30 cellular contexts compared by ENCODE assay signal in the genomic region with DNA sequence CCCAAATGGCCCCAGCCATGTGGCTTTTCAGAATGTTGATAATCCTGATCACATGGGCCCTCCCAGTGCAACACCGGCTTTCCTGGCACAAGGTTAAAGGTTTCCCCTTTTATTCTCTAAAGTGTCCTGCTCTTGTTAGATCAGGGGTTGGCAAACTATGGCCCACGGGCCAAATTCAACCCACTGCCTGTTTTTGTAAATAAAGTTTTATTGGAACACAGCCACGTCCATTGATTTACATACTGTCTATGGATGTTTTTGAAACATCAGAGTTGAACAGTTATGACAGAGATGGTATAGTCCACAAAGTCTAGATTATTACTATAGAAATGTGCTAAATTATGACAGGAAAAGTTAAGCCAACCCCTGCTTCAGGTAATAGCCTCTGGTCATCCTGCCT.
"Had no signal": no experiment of that assay in that cellular context is flagged by ENCODE, and none has a peak within 500 bp of the region (broad histone marks: within the 10 kb centered on the region; RNA-seq: fewer than 3 reads in every experiment).

No MANE protein-coding gene starts in this region.

- H3K27me3 Mint-ChIP-seq: memory B cell; stimulated activated naive B cell treated with anti-CD40 and anti-IgM and Interleukin-4, amounts not matched to agents 10 μg/mL and 1 μg/mL and 100 μg/mL, for 72 hours had no signal

- H3K9me3 ChIP-seq: lower lobe of right lung, mucosa of descending colon, pancreas, stomach, testis, thyroid gland, transverse colon, upper lobe of left lung, vagina had no signal

- H3K36me3 Mint-ChIP-seq: naive thymus-derived CD8-positive, alpha-beta T cell had no signal

- H3K27me3 ChIP-seq: left lung, neural progenitor cell, pancreas, stomach, testis, thyroid gland, transverse colon, upper lobe of left lung, vagina had no signal

- DNase-seq: hippocampal formation; immature natural killer cell; kidney; left colon; left lung; lower lobe of right lung; midbrain; mucosa of descending colon; naive thymus-derived CD8-positive, alpha-beta T cell; pancreas; posterior cingulate gyrus; right cardiac atrium; stimulated activated CD4-positive, alpha-beta T cell treated with anti-CD3 and anti-CD28 coated beads, Interleukin-12 subunit alpha, Interleukin-12 subunit beta, amount 100 ng/mL, for 4 hours; stimulated activated CD4-positive, alpha-beta T cell treated with anti-CD3 and anti-CD28 coated beads, Interleukin-15, amount 100 ng/mL, for 24 hours; stimulated activated CD4-positive, alpha-beta T cell treated with anti-CD3 and anti-CD28 coated beads, Interleukin-2, amount 100 ng/mL, for 24 hours; stimulated activated CD4-positive, alpha-beta T cell treated with anti-CD3 and anti-CD28 coated beads, Interleukin-4, amount 100 ng/mL, for 1 hour; stimulated activated naive B cell treated with anti-CD40 and anti-IgM and Interleukin-4, amounts not matched to agents 10 μg/mL and 1 μg/mL and 100 μg/mL, for 72 hours; stimulated activated naive CD8-positive, alpha-beta T cell treated with anti-CD3 and anti-CD28 coated beads, Interleukin-15, Interleukin-2, amounts not matched to agents 100 U/mL and 50 U/mL, for 24 hours; stomach; testis; thyroid gland; transverse colon; upper lobe of left lung had no signal

- H3K4me3 ChIP-seq: left lung, lower lobe of right lung, mucosa of descending colon, neural progenitor cell, pancreas, skin epidermis, stomach, testis, thyroid gland, transverse colon, upper lobe of left lung, vagina had no signal

- H3K27ac ChIP-seq: left lung, lower lobe of right lung, neural progenitor cell, pancreas, skin epidermis, stomach, testis, transverse colon, upper lobe of left lung, vagina had no signal

- ATAC-seq: left colon; left lung; lower lobe of right lung; mucosa of descending colon; naive thymus-derived CD8-positive, alpha-beta T cell; pancreas; right cardiac atrium; sciatic nerve; stimulated activated naive B cell treated with anti-CD40 and anti-IgM and Interleukin-4, amounts not matched to agents 10 μg/mL and 1 μg/mL and 100 μg/mL, for 72 hours; stimulated activated naive CD8-positive, alpha-beta T cell treated with anti-CD3 and anti-CD28 coated beads, Interleukin-15, Interleukin-2, amounts not matched to agents 100 U/mL and 50 U/mL, for 24 hours had no signal

- H3K4me2 ChIP-seq: neural progenitor cell had no signal

- H3K4me1 ChIP-seq: left lung, pancreas, transverse colon, upper lobe of left lung had no signal

- H3K27ac Mint-ChIP-seq: immature natural killer cell; memory B cell; naive thymus-derived CD8-positive, alpha-beta T cell; nephron; neural progenitor cell; stimulated activated naive B cell treated with anti-CD40 and anti-IgM and Interleukin-4, amounts not matched to agents 10 μg/mL and 1 μg/mL and 100 μg/mL, for 72 hours had no signal

- H3K4me3 Mint-ChIP-seq: immature natural killer cell; memory B cell; naive thymus-derived CD8-positive, alpha-beta T cell; nephron; neural progenitor cell; stimulated activated naive B cell treated with anti-CD40 and anti-IgM and Interleukin-4, amounts not matched to agents 10 μg/mL and 1 μg/mL and 100 μg/mL, for 72 hours had no signal

- H3K4me1 Mint-ChIP-seq: immature natural killer cell; memory B cell; stimulated activated naive B cell treated with anti-CD40 and anti-IgM and Interleukin-4, amounts not matched to agents 10 μg/mL and 1 μg/mL and 100 μg/mL, for 72 hours had no signal

- H3K36me3 ChIP-seq: neural progenitor cell had no signal

- H3K9me3 Mint-ChIP-seq: nephron, neural progenitor cell had no signal

- FAIRE-seq: islet of Langerhans, kidney, pancreas had no signal

- H3K9ac ChIP-seq: neural progenitor cell had no signal

- H2AFZ ChIP-seq: neural progenitor cell had no signal
